8 cellular contexts compared by ENCODE assay signal in genomic region chr17:82065193-82065637, GRCh38. TPM values are rescaled to one million over a fixed set of nuclear protein-coding genes. Genes with fewer than 3 reads are reported as not detected.
DNase-seq lines count a peak whose midpoint lies in the region.

No MANE protein-coding gene starts in this region.

- H3K4me1 Mint-ChIP-seq in T-helper 2 cell treated with Interferon-gamma antibody and Interleukin-4, amounts not matched to agents 5 μg/mL and 100 μg/mL, for 36 hours (ENCODE audit: low read depth): peaks cover 1% of the 10 kb centered on the region
- peaks cover 8% of the 10 kb centered on the region for H3K4me1 Mint-ChIP-seq in activated naive CD8-positive, alpha-beta T cell (ENCODE audit: low read depth)

- no peaks in the 10 kb centered on the region for H3K9me3 Mint-ChIP-seq in T-helper 2 cell treated with Interferon-gamma antibody and Interleukin-4, amounts not matched to agents 5 μg/mL and 100 μg/mL, for 36 hours
- H3K9me3 Mint-ChIP-seq in activated naive CD8-positive, alpha-beta T cell (ENCODE audit: low read depth): no peaks in the 10 kb centered on the region

- H3K27ac Mint-ChIP-seq in T-helper 2 cell treated with Interferon-gamma antibody and Interleukin-4, amounts not matched to agents 5 μg/mL and 100 μg/mL, for 36 hours: peak overlapping the region; percentile 26
- H3K27ac Mint-ChIP-seq in activated naive CD8-positive, alpha-beta T cell: peak overlapping the region; percentile 58

- H3K4me3 ChIP-seq in iPS-11a (ENCODE audit: low read depth, low read length): peak overlapping the region; percentile 72

- peak overlapping the region; percentile 69 for H3K4me3 Mint-ChIP-seq in T-helper 2 cell treated with Interferon-gamma antibody and Interleukin-4, amounts not matched to agents 5 μg/mL and 100 μg/mL, for 36 hours
- H3K4me3 Mint-ChIP-seq in activated naive CD8-positive, alpha-beta T cell: peak overlapping the region; percentile 72

- no peak for DNase-seq in T-helper 2 cell treated with Interferon-gamma antibody and Interleukin-4, amounts not matched to agents 5 μg/mL and 100 μg/mL, for 36 hours (ENCODE audit: low spot score)
- DNase-seq in T-helper 2 cell (no peak), HPDE6-E6E7 (ENCODE audit: extremely low spot score) (peak; percentile 33), NCI-H146 (lab: John Stamatoyannopoulos, UW) (no peak), H4 (ENCODE audit: low spot score) (no peak)
- peak; percentile 38 to 39 for DNase-seq in stimulated activated CD4-positive, alpha-beta T cell treated with anti-CD3 and anti-CD28 coated beads, Interleukin-4, amount 100 ng/mL, for 4 hours

- peaks cover 3% of the 10 kb centered on the region for H3K36me3 Mint-ChIP-seq in T-helper 2 cell treated with Interferon-gamma antibody and Interleukin-4, amounts not matched to agents 5 μg/mL and 100 μg/mL, for 36 hours (ENCODE audit: low read depth)
- H3K36me3 Mint-ChIP-seq in activated naive CD8-positive, alpha-beta T cell: no peaks in the 10 kb centered on the region

- H3K27me3 Mint-ChIP-seq in T-helper 2 cell treated with Interferon-gamma antibody and Interleukin-4, amounts not matched to agents 5 μg/mL and 100 μg/mL, for 36 hours (ENCODE audit: low read depth): no peaks in the 10 kb centered on the region
- H3K27me3 Mint-ChIP-seq in activated naive CD8-positive, alpha-beta T cell: no peaks in the 10 kb centered on the region

RNA-seq across cellular contexts. Expression of gene DUS1L, which starts 0.4 kb away (rescaled TPM):
- 44.9 and 64.5 TPM in 2 replicates for total RNA-seq in H4 (2014; rRNA removed; shearing (Covaris generic))

RNA-seq across cellular contexts. Expression of gene GPS1, which starts 13.5 kb away (rescaled TPM):
- total RNA-seq in H4 (2014; rRNA removed; shearing (Covaris generic)): 108 TPM in 2 replicates

RNA-seq across cellular contexts. Expression of gene RFNG, which starts 13.6 kb away (rescaled TPM):
- 9.1 and 9.9 TPM in 2 replicates for total RNA-seq in H4 (2014; rRNA removed; shearing (Covaris generic))

RNA-seq across cellular contexts. Expression of gene DCXR, which starts 27.7 kb away (rescaled TPM):
- total RNA-seq in H4 (2014; rRNA removed; shearing (Covaris generic)): 99.5 and 107 TPM in 2 replicates

RNA-seq across cellular contexts. Expression of gene FASN, which starts 32.8 kb away (rescaled TPM):
- total RNA-seq in H4 (2014; rRNA removed; shearing (Covaris generic)): 36.7 and 48.7 TPM in 2 replicates

Comparison
In these comparisons a context has a peak if more than half of its experiments do, and no peak if none do; other contexts are left out.
1. DNase-seq: peak in HPDE6-E6E7 (single experiment) and stimulated activated CD4-positive, alpha-beta T cell treated with anti-CD3 and anti-CD28 coated beads, Interleukin-4, amount 100 ng/mL, for 4 hours (2 of 2); none in T-helper 2 cell treated with Interferon-gamma antibody and Interleukin-4, amounts not matched to agents 5 μg/mL and 100 μg/mL, for 36 hours (single experiment), T-helper 2 cell (0 of 5), NCI-H146 (single experiment) and H4 (single experiment).